In genomic region chr7:42314696-42315095, GRCh38 we compare ENCODE assay signal across 27 cellular contexts.
DNase-seq lines count a peak whose midpoint lies in the region; FAIRE-seq and TF ChIP-seq lines count a peak whose summit lies in the region.
"Had no signal": no experiment of that assay in that cellular context is flagged by ENCODE, and none has a peak within 500 bp of the region (broad histone marks: within the 10 kb centered on the region; RNA-seq: fewer than 3 reads in every experiment).

No MANE protein-coding gene starts in this region.

- no peaks in the 10 kb centered on the region for H3K9me3 ChIP-seq in OCI-LY7 (ENCODE audit: low read length)
- H3K9me3 ChIP-seq in kidney (ENCODE audit: control insufficient read depth in 1 of 2, low read length in 2 of 2) = peaks cover 0 to 4% of the 10 kb centered on the region in 2 donors
- no peaks in the 10 kb centered on the region for H3K9me3 ChIP-seq in effector memory CD4-positive, alpha-beta T cell (ENCODE audit: control insufficient read depth, low read length)
- H3K9me3 ChIP-seq: pancreas, right lobe of liver had no signal

- H3K27ac ChIP-seq in OCI-LY7 (ENCODE audit: low read depth, low read length, poor library complexity, severe bottlenecking) = peak overlapping the region; percentile 11
- H3K27ac ChIP-seq in kidney (ENCODE audit: low read depth in 2 of 2, low read length in 2 of 2) = no peak overlapping the region
- no peak overlapping the region for H3K27ac ChIP-seq in effector memory CD4-positive, alpha-beta T cell (ENCODE audit: insufficient read depth, low read length, poor library complexity, severe bottlenecking)
- H3K27ac ChIP-seq: heart right ventricle, pancreas, right lobe of liver, VCaP had no signal

- H3K9me2 ChIP-seq in OCI-LY7 (ENCODE audit: insufficient read depth, low read length) = no peaks in the 10 kb centered on the region

- in situ Hi-C loops in KBM-7 (cut with MboI; ENCODE audit: low pct_unique_long_range_greater_than_20kb, low sequenced_read_pairs) = no loop called here

- peak; percentile 14 for DNase-seq in GM03348 (ENCODE audit: low spot score)
- no peak for DNase-seq in OCI-LY7 (ENCODE audit: low spot score)
- peak; percentile 9 for DNase-seq in fibroblast of pulmonary artery (ENCODE audit: low read depth)
- DNase-seq in renal cortical epithelial cell (ENCODE audit: low read depth) = peak; percentile 3
- no peak for DNase-seq in kidney
- no peak for DNase-seq in effector memory CD4-positive, alpha-beta T cell
- no peak for DNase-seq in epidermal melanocyte (ENCODE audit: insufficient read length, low spot score)
- no peak for DNase-seq in KBM-7
- DNase-seq: activated CD4-positive, alpha-beta T cell treated with anti-CD3 and anti-CD28 coated beads, Interleukin-2, amount 10 ng/mL, durations not matched to agents 24 days and 14 days; activated naive CD4-positive, alpha-beta T cell; activated T-cell treated with anti-CD3 and anti-CD28 coated beads, Interleukin-2, amount 50 U/mL, for 48 hours; CD4-positive, alpha-beta memory T cell; central memory CD4-positive, alpha-beta T cell; DMS 273 treated with DMSO at 0.1 percent for 48 hours; GDM1; GOT3; heart right ventricle; KG1; naive thymus-derived CD8-positive, alpha-beta T cell; NCI-H146; NCI-H510A; pancreas; right lobe of liver; trophoblast cell had no signal

- H3K79me2 ChIP-seq in OCI-LY7 (ENCODE audit: insufficient read depth, low read depth, low read length) = no peaks in the 10 kb centered on the region

- TF ChIP-seq CTCF in OCI-LY7 (conservative IDR thresholded peaks at IDR 0.05; ENCODE audit: low read length) = no peak
- no peak for TF ChIP-seq CTCF in fibroblast of pulmonary artery (IDR thresholded peaks at IDR 0.05; ENCODE audit: low read length, missing control alignments)
- TF ChIP-seq CTCF in kidney (IDR thresholded peaks at IDR 0.05; ENCODE audit: borderline replicate concordance, extremely low read depth, insufficient read depth) = no peak

- H3K9ac ChIP-seq in kidney (ENCODE audit: low read length in 2 of 2) = no peak overlapping the region

- CTCF ChIA-PET in OCI-LY7 (lab: Charles Lee; ENCODE audit: unreplicated experiment) = no interaction called here

- FAIRE-seq in kidney (lab: Jason Lieb, UNC) = no peak
- FAIRE-seq: GM18507, HTR-8/SVneo, pancreas had no signal

- H3K4me1 ChIP-seq in OCI-LY7 (ENCODE audit: insufficient read depth, low read length, poor library complexity, severe bottlenecking) = peaks cover 26% of the 10 kb centered on the region
- H3K4me1 ChIP-seq in kidney (ENCODE audit: control insufficient read depth in 1 of 2, insufficient read depth in 1 of 2, low read depth in 1 of 2, low read length in 2 of 2) = no peaks in the 10 kb centered on the region
- no peaks in the 10 kb centered on the region for H3K4me1 ChIP-seq in effector memory CD4-positive, alpha-beta T cell (ENCODE audit: control insufficient read depth, insufficient read depth, low read length, poor library complexity, severe bottlenecking)
- H3K4me1 ChIP-seq: pancreas, right lobe of liver had no signal

- H3K4me3 ChIP-seq in OCI-LY7 (ENCODE audit: low read depth, low read length, poor library complexity, severe bottlenecking) (no peak overlapping the region), fibroblast of pulmonary artery (replicated peaks; ENCODE audit: low read depth, low read length) (no peak overlapping the region), kidney (ENCODE audit: low read length in 2 of 2) (no peak overlapping the region)
- no peak overlapping the region for H3K4me3 ChIP-seq in effector memory CD4-positive, alpha-beta T cell (ENCODE audit: insufficient read depth, low read depth, low read length, poor library complexity, severe bottlenecking)
- H3K4me3 ChIP-seq: heart right ventricle, pancreas, right lobe of liver had no signal

- POLR2A ChIA-PET in OCI-LY7 (lab: Charles Lee) = interaction anchor here (0.7 kb wide), 1 partner anchor 739 kb away, joined by 3 read pairs; no protein-coding TSS in a partner anchor

- H4K20me1 ChIP-seq in OCI-LY7 (ENCODE audit: insufficient read depth, low read length) = no peaks in the 10 kb centered on the region

- H3K36me3 ChIP-seq in OCI-LY7 (ENCODE audit: insufficient read depth, low read length) = no peaks in the 10 kb centered on the region
- no peaks in the 10 kb centered on the region for H3K36me3 ChIP-seq in kidney (ENCODE audit: control insufficient read depth in 1 of 2, insufficient read depth in 2 of 2, low read length in 2 of 2)
- no peaks in the 10 kb centered on the region for H3K36me3 ChIP-seq in effector memory CD4-positive, alpha-beta T cell (ENCODE audit: control insufficient read depth, insufficient read depth, low read length)
- H3K36me3 ChIP-seq: heart right ventricle, pancreas, right lobe of liver had no signal

- H2AFZ ChIP-seq in OCI-LY7 (ENCODE audit: low read length) = peak overlapping the region; percentile 46; the same call in 1 of the 2 replicates

- no TSS peak for BruUV-seq in OCI-LY7 (replicated peaks; lab: Mats Ljungman, UMichigan)

- no peaks in the 10 kb centered on the region for H3K27me3 ChIP-seq in effector memory CD4-positive, alpha-beta T cell (replicated peaks; ENCODE audit: control insufficient read depth, insufficient read depth, low read length, poor library complexity, severe bottlenecking)
- H3K27me3 ChIP-seq: right lobe of liver had no signal

- peak overlapping the region; percentile 46 for H3K4me2 ChIP-seq in OCI-LY7 (ENCODE audit: low read length)

- intact Hi-C loops in OCI-LY7 (cut with micrococcal nuclease; ENCODE audit: unreplicated experiment) (no loop called here), kidney (cut with DNase I) (no loop called here)

Comparison
In these comparisons a context has a peak if more than half of its experiments do, and no peak if none do; other contexts are left out.
1. DNase-seq: peak in GM03348 (single experiment), fibroblast of pulmonary artery (single experiment) and renal cortical epithelial cell (single experiment); none in OCI-LY7 (single experiment), kidney (single experiment), effector memory CD4-positive, alpha-beta T cell (0 of 3), epidermal melanocyte (single experiment) and KBM-7 (single experiment).